8 cellular contexts compared by ENCODE assay signal in genomic region chrX:153708415-153708814, GRCh38.
DNase-seq lines count a peak whose midpoint lies in the region; ATAC-seq, FAIRE-seq and TF ChIP-seq lines count a peak whose summit lies in the region.

No MANE protein-coding gene starts in this region.

- H3K4me3 ChIP-seq in HFF-Myc (replicated peaks; ENCODE audit: low read depth, low read length) (no peak overlapping the region), astrocyte of the spinal cord (ENCODE audit: low read depth, low read length) (no peak overlapping the region)

- ATAC-seq in HG03520 (IDR thresholded peaks at IDR 0.05; ENCODE audit: unreplicated experiment) (no peak), GM21447 (IDR thresholded peaks at IDR 0.05; ENCODE audit: unreplicated experiment) (no peak)

- peak; percentile 89 for FAIRE-seq in RCC 7860 (lab: Jason Lieb, UNC)

- in situ Hi-C loops in astrocyte of the spinal cord (cut with HindIII; ENCODE audit: low sequenced_read_pairs) = no loop called here

- TF ChIP-seq CTCF in HFF-Myc (IDR thresholded peaks at IDR 0.05; ENCODE audit: low read depth, low read length, missing control alignments) (peak; percentile 63), astrocyte of the spinal cord (IDR thresholded peaks at IDR 0.05; ENCODE audit: low read depth, low read length) (peak; percentile 74)

- DNase-seq in COLO668 (lab: John Stamatoyannopoulos, UW; ENCODE audit: unreplicated experiment) = peak; percentile 38
- DNase-seq in HFF-Myc (ENCODE audit: extremely low read depth, low read depth) = peak; percentile 36
- DNase-seq in RCC 7860 (ENCODE audit: low spot score) = peak; percentile 79
- peak; percentile 77 for DNase-seq in astrocyte of the spinal cord (ENCODE audit: low read depth, low spot score)
- peak; percentile 64 for DNase-seq in iPS-NIHi11 (ENCODE audit: low spot score)
- peak; percentile 29 for DNase-seq in smooth muscle cell of the brain vasculature (ENCODE audit: low read depth, low spot score)

Comparison
In these comparisons a context has a peak if more than half of its experiments do, and no peak if none do; other contexts are left out.
1. DNase-seq: peak in every context shown above with its lines; median percentile 79 in RCC 7860; 77 in astrocyte of the spinal cord; 64 in iPS-NIHi11; 38 in COLO668; 36 in HFF-Myc; 29 in smooth muscle cell of the brain vasculature.